8 cellular contexts compared by ENCODE assay signal in the genomic region with DNA sequence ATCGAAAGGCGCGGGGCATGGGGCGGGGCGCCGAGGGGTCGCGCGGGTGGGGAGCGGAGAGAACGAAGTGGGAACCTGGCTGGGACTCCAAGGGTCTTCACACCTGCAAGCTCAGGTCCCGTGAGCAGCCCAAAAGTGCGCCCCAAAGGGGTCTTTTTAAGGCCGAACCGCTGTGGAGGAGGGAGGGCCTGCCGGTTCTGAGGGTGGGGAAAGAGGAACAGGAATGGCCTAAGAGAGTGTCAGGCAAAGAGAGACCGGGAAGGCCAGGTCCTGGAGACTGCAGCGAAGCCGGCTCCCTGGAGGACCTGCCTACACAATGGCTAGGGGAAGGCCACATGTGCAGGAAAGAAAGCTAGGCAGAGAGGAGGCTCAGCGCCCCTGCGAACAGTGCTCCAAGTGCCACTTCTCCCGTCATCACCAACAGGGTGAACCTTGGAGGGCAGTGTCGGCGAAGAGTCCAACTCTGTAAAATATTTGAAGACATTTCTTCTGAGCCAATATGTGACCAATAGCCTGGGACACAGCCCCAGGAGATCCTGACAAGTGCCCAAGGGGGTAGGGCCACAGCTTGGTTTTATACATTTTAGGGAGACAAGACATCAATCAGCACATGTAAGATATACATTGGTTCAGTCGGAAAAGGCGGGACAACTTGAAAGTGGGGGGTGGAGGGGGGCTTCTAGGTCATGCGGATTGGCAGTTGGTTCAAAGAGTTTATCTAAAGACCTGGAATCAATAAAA. TPM values are rescaled to one million over a fixed set of nuclear protein-coding genes. Genes with fewer than 3 reads are reported as not detected.
DNase-seq lines count a peak whose midpoint lies in the region; ATAC-seq and TF ChIP-seq lines count a peak whose summit lies in the region.

No MANE protein-coding gene starts in this region.

- ATAC-seq in CD8-positive, alpha-beta T cell, result no peak
- no peak for ATAC-seq in stimulated activated naive B cell treated with anti-CD40 and anti-IgM and Interleukin-4, amounts not matched to agents 10 μg/mL and 1 μg/mL and 100 μg/mL, for 72 hours (replicated peaks)
- ATAC-seq in GM18520 (IDR thresholded peaks at IDR 0.05; ENCODE audit: unreplicated experiment), result no peak
- ATAC-seq in GM19397 (IDR thresholded peaks at IDR 0.05; ENCODE audit: unreplicated experiment), result no peak

- H3K27ac ChIP-seq in CD8-positive, alpha-beta T cell (ENCODE audit: low read depth, low read length), result peak overlapping the region; percentile 31
- no peak overlapping the region for H3K27ac ChIP-seq in HUES6 (ENCODE audit: low read depth, low read length)

- peaks cover 22% of the 10 kb centered on the region for H3K36me3 Mint-ChIP-seq in CD8-positive, alpha-beta T cell
- no peaks in the 10 kb centered on the region for H3K36me3 Mint-ChIP-seq in stimulated activated naive B cell treated with anti-CD40 and anti-IgM and Interleukin-4, amounts not matched to agents 10 μg/mL and 1 μg/mL and 100 μg/mL, for 72 hours

- peaks cover 42% of the 10 kb centered on the region for H3K4me1 ChIP-seq in CD8-positive, alpha-beta T cell (ENCODE audit: insufficient read depth, low read length)
- H3K4me1 ChIP-seq in HUES6 (ENCODE audit: control insufficient read depth, insufficient read depth, low read length), result peaks cover 13% of the 10 kb centered on the region

- H3K9me3 Mint-ChIP-seq in CD8-positive, alpha-beta T cell, result no peaks in the 10 kb centered on the region
- H3K9me3 Mint-ChIP-seq in stimulated activated naive B cell treated with anti-CD40 and anti-IgM and Interleukin-4, amounts not matched to agents 10 μg/mL and 1 μg/mL and 100 μg/mL, for 72 hours, result no peaks in the 10 kb centered on the region

- H3K27me3 Mint-ChIP-seq in CD8-positive, alpha-beta T cell (ENCODE audit: low read depth), result no peaks in the 10 kb centered on the region
- H3K27me3 Mint-ChIP-seq in stimulated activated naive B cell treated with anti-CD40 and anti-IgM and Interleukin-4, amounts not matched to agents 10 μg/mL and 1 μg/mL and 100 μg/mL, for 72 hours, result no peaks in the 10 kb centered on the region

- CTCF ChIA-PET in CD8-positive, alpha-beta T cell (lab: Charles Lee), result interaction anchor here (1.1 to 3.5 kb wide), 4 partner anchors 9 to 33 kb away, joined by 3 to 10 read pairs (median 3); a partner anchor contains a TSS

- POLR2A ChIA-PET in CD8-positive, alpha-beta T cell (lab: Charles Lee), result interaction anchor here (0.6 to 1.9 kb wide), 7 partner anchors 10 to 357 kb away, joined by 3 to 28 read pairs (median 4); a partner anchor contains a TSS

- H3K27me3 ChIP-seq in CD8-positive, alpha-beta T cell (ENCODE audit: insufficient read depth, low read length), result no peaks in the 10 kb centered on the region
- H3K27me3 ChIP-seq in HUES6 (ENCODE audit: control insufficient read depth, insufficient read depth, low read length), result peaks cover 4% of the 10 kb centered on the region; the same call in 1 of the 2 replicates

- intact Hi-C loops in CD8-positive, alpha-beta T cell (cut with DNase I, micrococcal nuclease), result loop anchor here (1.0 to 5.0 kb wide), 10 partner anchors 14 to 1734 kb away; a partner anchor contains a TSS

- no peak for TF ChIP-seq CTCF in CD8-positive, alpha-beta T cell (IDR thresholded peaks at IDR 0.05)
- TF ChIP-seq CTCF in astrocyte of the cerebellum (IDR thresholded peaks at IDR 0.05; ENCODE audit: low read depth, low read length, missing control alignments), result no peak

- peak overlapping the region; percentile 79 for H3K27ac Mint-ChIP-seq in CD8-positive, alpha-beta T cell
- H3K27ac Mint-ChIP-seq in stimulated activated naive B cell treated with anti-CD40 and anti-IgM and Interleukin-4, amounts not matched to agents 10 μg/mL and 1 μg/mL and 100 μg/mL, for 72 hours, result peak overlapping the region; percentile 80

- peak overlapping the region; percentile 89 for H3K4me3 Mint-ChIP-seq in CD8-positive, alpha-beta T cell
- peak overlapping the region; percentile 87 to 93 for H3K4me3 Mint-ChIP-seq in stimulated activated naive B cell treated with anti-CD40 and anti-IgM and Interleukin-4, amounts not matched to agents 10 μg/mL and 1 μg/mL and 100 μg/mL, for 72 hours

- in situ Hi-C loops in astrocyte of the cerebellum (cut with HindIII; ENCODE audit: low sequenced_read_pairs) (no loop called here), G401 (cut with HindIII; ENCODE audit: low sequenced_read_pairs) (no loop called here)

- no peak for DNase-seq in CD8-positive, alpha-beta T cell
- DNase-seq in astrocyte of the cerebellum (ENCODE audit: low read depth) (no peak), iris pigment epithelial cell (ENCODE audit: low read depth) (peak; percentile 20), G401 (ENCODE audit: low spot score) (no peak)
- no peak for DNase-seq in stimulated activated naive B cell treated with anti-CD40 and anti-IgM and Interleukin-4, amounts not matched to agents 10 μg/mL and 1 μg/mL and 100 μg/mL, for 72 hours

- H3K4me3 ChIP-seq in CD8-positive, alpha-beta T cell (ENCODE audit: low read depth, low read length), result peak overlapping the region; percentile 55
- H3K4me3 ChIP-seq in HUES6 (ENCODE audit: low read depth, low read length) (peak overlapping the region; percentile 69), astrocyte of the cerebellum (ENCODE audit: low read depth, low read length) (peak overlapping the region; percentile 43)

- peaks cover 41% of the 10 kb centered on the region for H3K4me1 Mint-ChIP-seq in CD8-positive, alpha-beta T cell (ENCODE audit: low read depth)
- peaks cover 33 to 47% of the 10 kb centered on the region in 2 donors for H3K4me1 Mint-ChIP-seq in stimulated activated naive B cell treated with anti-CD40 and anti-IgM and Interleukin-4, amounts not matched to agents 10 μg/mL and 1 μg/mL and 100 μg/mL, for 72 hours

- peak overlapping the region; percentile 45 for H3K9ac ChIP-seq in HUES6 (ENCODE audit: low read length)

- H3K9me3 ChIP-seq in CD8-positive, alpha-beta T cell (ENCODE audit: low read length), result no peaks in the 10 kb centered on the region
- H3K9me3 ChIP-seq in HUES6 (ENCODE audit: control insufficient read depth, insufficient read depth, low read depth, low read length), result no peaks in the 10 kb centered on the region

- no peaks in the 10 kb centered on the region for H3K36me3 ChIP-seq in CD8-positive, alpha-beta T cell (ENCODE audit: insufficient read depth, low read length)
- peaks cover 9% of the 10 kb centered on the region; the same call in 1 of the 2 replicates for H3K36me3 ChIP-seq in HUES6 (ENCODE audit: control insufficient read depth, insufficient read depth, low read length)

RNA-seq across cellular contexts. Expression of a gene that starts 0.7 kb away (rescaled TPM):
- 10 to 100 TPM; 29.6 to 32.4 TPM for total RNA-seq in CD8-positive, alpha-beta T cell
- total RNA-seq in G401 (2014; rRNA removed; shearing (Covaris generic)), result 56.6 and 59.9 TPM in 2 replicates

RNA-seq across cellular contexts. Expression of a gene that starts 8.2 kb away (rescaled TPM):
- total RNA-seq in CD8-positive, alpha-beta T cell, result under 1 TPM; 0.25 to 0.27 TPM
- total RNA-seq in G401 (2014; rRNA removed; shearing (Covaris generic)), result not detected in 2 replicates

RNA-seq across cellular contexts. Expression of a gene that starts 21.5 kb away (rescaled TPM):
- total RNA-seq in CD8-positive, alpha-beta T cell, result 10 to 100 TPM; 62.5 to 65.5 TPM
- total RNA-seq in G401 (2014; rRNA removed; shearing (Covaris generic)), result 28.7 and 39.0 TPM in 2 replicates

RNA-seq across cellular contexts. Expression of a gene that starts 27.2 kb away (rescaled TPM):
- not detected for total RNA-seq in CD8-positive, alpha-beta T cell
- 0.44 TPM in 1 of 2 replicates, not detected in the other for total RNA-seq in G401 (2014; rRNA removed; shearing (Covaris generic))

RNA-seq across cellular contexts. Expression of a gene that starts 55.6 kb away (rescaled TPM):
- total RNA-seq in CD8-positive, alpha-beta T cell, result 10 to 100 TPM; 14.5 to 15.9 TPM
- 154 and 198 TPM in 2 replicates for total RNA-seq in G401 (2014; rRNA removed; shearing (Covaris generic))
